In the genomic region with DNA sequence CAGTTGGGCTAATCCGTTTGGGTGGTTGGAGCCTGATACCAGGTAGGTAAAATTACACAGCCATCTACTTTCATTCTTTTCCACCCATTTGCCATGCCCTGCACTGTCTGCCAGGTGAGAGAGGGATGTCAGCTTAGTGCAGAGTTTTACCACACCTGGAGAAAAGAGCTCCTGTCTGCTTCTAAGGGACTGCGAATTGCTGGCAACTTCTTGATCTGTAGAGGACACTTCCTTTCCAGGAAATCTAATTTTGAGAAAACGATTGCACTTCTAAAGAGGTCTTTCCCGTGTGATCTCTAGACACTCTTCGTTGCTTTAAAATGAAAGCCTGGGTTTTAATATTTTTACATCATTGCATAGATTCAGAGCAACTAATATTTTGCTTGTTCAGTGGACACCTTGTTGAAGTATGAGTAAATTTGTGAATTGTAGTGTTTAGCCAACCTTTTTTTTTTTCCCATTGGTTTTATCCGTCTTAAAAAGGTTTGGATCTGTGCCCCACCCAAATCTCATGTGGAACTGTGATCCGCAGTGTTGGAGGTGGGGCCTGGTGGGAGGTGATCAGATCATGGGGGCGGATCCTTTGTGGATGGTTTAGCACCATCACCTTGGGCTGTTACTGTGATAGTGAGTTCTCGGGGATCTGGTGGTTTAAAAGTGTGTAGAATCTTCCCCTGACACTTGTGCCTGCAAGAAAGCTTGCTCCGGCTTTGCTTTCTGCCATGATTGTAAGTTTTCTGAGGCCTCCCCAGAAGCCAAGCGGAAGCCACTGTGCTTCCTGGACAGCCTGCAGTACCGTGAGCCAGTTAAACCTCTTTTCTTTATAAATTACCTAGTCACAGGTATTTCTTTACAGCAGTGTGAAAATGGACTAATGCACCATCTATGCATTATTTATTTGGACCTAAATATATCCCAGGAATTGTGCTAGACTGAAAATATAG, we compare ENCODE assay signal across 15 cellular contexts.
DNase-seq lines count a peak whose midpoint lies in the region; ATAC-seq and TF ChIP-seq lines count a peak whose summit lies in the region.
"Had no signal": no experiment of that assay in that cellular context is flagged by ENCODE, and none has a peak within 500 bp of the region (broad histone marks: within the 10 kb centered on the region; RNA-seq: fewer than 3 reads in every experiment).

No MANE protein-coding gene starts in this region.

- peak overlapping the region; percentile 76 for H3K4me3 Mint-ChIP-seq in CD4-positive, alpha-beta T cell
- peak overlapping the region; percentile 77 for H3K4me3 Mint-ChIP-seq in activated CD4-positive, alpha-beta memory T cell treated with anti-CD3 and anti-CD28 coated beads, Interleukin-2, amount 10 ng/mL, durations not matched to agents 7 days and 5 days
- no peak overlapping the region for H3K4me3 Mint-ChIP-seq in endodermal cell

- H3K79me2 ChIP-seq in DND-41 (ENCODE audit: insufficient read depth, low read length): peaks cover 72% of the 10 kb centered on the region

- CTCF ChIA-PET in CD4-positive, alpha-beta T cell (lab: Charles Lee): interaction anchor here (1.1 kb wide), 1 partner anchor 86 kb away, joined by 3 read pairs; no protein-coding TSS in a partner anchor
- CTCF ChIA-PET in activated CD4-positive, alpha-beta memory T cell treated with anti-CD3 and anti-CD28 coated beads, Interleukin-2, amount 10 ng/mL, durations not matched to agents 7 days and 5 days (lab: Charles Lee): interaction anchor here (0.6 kb wide), 1 partner anchor 101 kb away, joined by 3 read pairs; no protein-coding TSS in a partner anchor

- H3K9me3 Mint-ChIP-seq in CD4-positive, alpha-beta T cell: no peaks in the 10 kb centered on the region
- H3K9me3 Mint-ChIP-seq in activated CD4-positive, alpha-beta memory T cell treated with anti-CD3 and anti-CD28 coated beads, Interleukin-2, amount 10 ng/mL, durations not matched to agents 7 days and 5 days: no peaks in the 10 kb centered on the region
- no peaks in the 10 kb centered on the region for H3K9me3 Mint-ChIP-seq in endodermal cell

- H3K4me2 ChIP-seq in DND-41 (ENCODE audit: insufficient read depth, low read length): peak overlapping the region; percentile 74

- no peaks in the 10 kb centered on the region for H3K9me3 ChIP-seq in CD4-positive, alpha-beta T cell (ENCODE audit: control insufficient read depth, low read length)
- H3K9me3 ChIP-seq in DND-41 (ENCODE audit: insufficient read depth, low read length, severe bottlenecking) (no peaks in the 10 kb centered on the region), endodermal cell (ENCODE audit: control insufficient read depth, low read length) (no peaks in the 10 kb centered on the region)
- H3K9me3 ChIP-seq: ascending aorta had no signal

- H3K27me3 Mint-ChIP-seq in CD4-positive, alpha-beta T cell: no peaks in the 10 kb centered on the region
- H3K27me3 Mint-ChIP-seq in activated CD4-positive, alpha-beta memory T cell treated with anti-CD3 and anti-CD28 coated beads, Interleukin-2, amount 10 ng/mL, durations not matched to agents 7 days and 5 days: no peaks in the 10 kb centered on the region
- H3K27me3 Mint-ChIP-seq in endodermal cell (ENCODE audit: insufficient read depth): no peaks in the 10 kb centered on the region

- ATAC-seq in CD4-positive, alpha-beta T cell (ENCODE audit: poor library complexity): peak; percentile 32
- ATAC-seq in DND-41 (ENCODE audit: insufficient read depth, low read depth) (peak; percentile 78), HG03521 (IDR thresholded peaks at IDR 0.05; ENCODE audit: unreplicated experiment) (no peak)
- ATAC-seq: PC-3 had no signal

- no peaks in the 10 kb centered on the region for H3K36me3 ChIP-seq in DND-41 (ENCODE audit: insufficient read depth, low read length)
- H3K36me3 ChIP-seq in endodermal cell (ENCODE audit: control insufficient read depth, insufficient read depth, low read length): no peaks in the 10 kb centered on the region
- H3K36me3 ChIP-seq: ascending aorta had no signal

- DNase-seq in CD4-positive, alpha-beta T cell: no peak
- DNase-seq in DND-41 (peak; percentile 68), islet precursor cell (peak; percentile 43), OCI-M2 (lab: John Stamatoyannopoulos, UW; ENCODE audit: unreplicated experiment) (no peak), endodermal cell (no peak)
- DNase-seq in activated CD4-positive, alpha-beta memory T cell treated with anti-CD3 and anti-CD28 coated beads, Interleukin-2, amount 10 ng/mL, durations not matched to agents 7 days and 5 days: peak; percentile 61
- DNase-seq: NCI-H1694 treated with DMSO at 0.1 percent for 48 hours; NCI-H510A; PC-3; stimulated activated CD4-positive, alpha-beta T cell treated with anti-CD3 and anti-CD28 coated beads, Interleukin-15, amount 100 ng/mL, for 24 hours had no signal

- H3K36me3 Mint-ChIP-seq in CD4-positive, alpha-beta T cell (ENCODE audit: low read depth): no peaks in the 10 kb centered on the region
- peaks cover 15% of the 10 kb centered on the region for H3K36me3 Mint-ChIP-seq in activated CD4-positive, alpha-beta memory T cell treated with anti-CD3 and anti-CD28 coated beads, Interleukin-2, amount 10 ng/mL, durations not matched to agents 7 days and 5 days (ENCODE audit: low read depth)
- H3K36me3 Mint-ChIP-seq in endodermal cell (ENCODE audit: low read depth): no peaks in the 10 kb centered on the region

- no peaks in the 10 kb centered on the region for H4K20me1 ChIP-seq in DND-41 (ENCODE audit: insufficient read depth, low read length)

- H2AFZ ChIP-seq in DND-41 (ENCODE audit: low read depth, low read length): peak overlapping the region; percentile 45

- intact Hi-C loops in CD4-positive, alpha-beta T cell (cut with DNase I, micrococcal nuclease): loop anchor here in 1 of 2 experiments (1.0 kb wide), 1 partner anchor 8 kb away; no protein-coding TSS in a partner anchor

- TF ChIP-seq CTCF in CD4-positive, alpha-beta T cell (IDR thresholded peaks at IDR 0.05): no peak
- TF ChIP-seq CTCF in DND-41 (IDR thresholded peaks at IDR 0.05; ENCODE audit: borderline replicate concordance, extremely low read depth, low read length, poor library complexity, severe bottlenecking) (no peak), endodermal cell (conservative IDR thresholded peaks at IDR 0.05) (no peak)

- POLR2A ChIA-PET in CD4-positive, alpha-beta T cell (lab: Charles Lee): interaction anchor here (0.7 to 1.2 kb wide), 2 partner anchors 14 to 72 kb away, joined by 3 read pairs; no protein-coding TSS in a partner anchor
- POLR2A ChIA-PET in activated CD4-positive, alpha-beta memory T cell treated with anti-CD3 and anti-CD28 coated beads, Interleukin-2, amount 10 ng/mL, durations not matched to agents 7 days and 5 days (lab: Charles Lee): interaction anchor here (0.7 to 1.9 kb wide), 5 partner anchors 8 to 151 kb away, joined by 3 to 5 read pairs (median 3); no protein-coding TSS in a partner anchor

- WGBS in endodermal cell (ENCODE audit: insufficient coverage in 1 of 2, insufficient read length in 1 of 2), 2 experiments: 87 to 93% methylated on average over 6 to 12 of the region's 12 CpGs

- no peak overlapping the region for H3K27ac ChIP-seq in CD4-positive, alpha-beta T cell (ENCODE audit: low read depth, low read length)
- H3K27ac ChIP-seq in DND-41 (ENCODE audit: low read length): peak overlapping the region; percentile 86
- no peak overlapping the region for H3K27ac ChIP-seq in endodermal cell (ENCODE audit: low read depth, low read length)
- H3K27ac ChIP-seq: ascending aorta, C4-2B, coronary artery, VCaP had no signal

- H3K27ac Mint-ChIP-seq in CD4-positive, alpha-beta T cell: peak overlapping the region; percentile 77
- H3K27ac Mint-ChIP-seq in activated CD4-positive, alpha-beta memory T cell treated with anti-CD3 and anti-CD28 coated beads, Interleukin-2, amount 10 ng/mL, durations not matched to agents 7 days and 5 days: peak overlapping the region; percentile 96
- no peak overlapping the region for H3K27ac Mint-ChIP-seq in endodermal cell

- H3K27me3 ChIP-seq in CD4-positive, alpha-beta T cell (ENCODE audit: control insufficient read depth, insufficient read depth, low read length): no peaks in the 10 kb centered on the region
- H3K27me3 ChIP-seq in DND-41 (ENCODE audit: insufficient read depth, low read length, poor library complexity): no peaks in the 10 kb centered on the region
- no peaks in the 10 kb centered on the region for H3K27me3 ChIP-seq in endodermal cell (ENCODE audit: control insufficient read depth, insufficient read depth, low read length, poor library complexity, severe bottlenecking)
- H3K27me3 ChIP-seq: ascending aorta had no signal

- peaks cover 74% of the 10 kb centered on the region for H3K4me1 Mint-ChIP-seq in CD4-positive, alpha-beta T cell (ENCODE audit: low read depth)
- peaks cover 81% of the 10 kb centered on the region for H3K4me1 Mint-ChIP-seq in activated CD4-positive, alpha-beta memory T cell treated with anti-CD3 and anti-CD28 coated beads, Interleukin-2, amount 10 ng/mL, durations not matched to agents 7 days and 5 days
- H3K4me1 Mint-ChIP-seq in endodermal cell: peaks cover 11% of the 10 kb centered on the region

- H3K4me3 ChIP-seq in DND-41 (ENCODE audit: low read depth in 1 of 2, low read length in 2 of 2): peak overlapping the region; percentile 11 to 54; a peak in 3 of 4 replicates
- no peak overlapping the region for H3K4me3 ChIP-seq in endodermal cell (ENCODE audit: low read length)
- H3K4me3 ChIP-seq: ascending aorta, coronary artery had no signal

- H3K4me1 ChIP-seq in DND-41 (ENCODE audit: insufficient read depth, low read length) (peaks cover 92% of the 10 kb centered on the region), endodermal cell (ENCODE audit: control insufficient read depth, insufficient read depth, low read length) (no peaks in the 10 kb centered on the region)

- H3K9ac ChIP-seq in DND-41 (ENCODE audit: low read depth, low read length) (peak overlapping the region; percentile 50), endodermal cell (ENCODE audit: extremely low read depth, low read length, poor library complexity, severe bottlenecking) (no peak overlapping the region)

Comparison
In these comparisons a context has a peak if more than half of its experiments do, and no peak if none do; other contexts are left out.
1. DNase-seq: peak in DND-41 (single experiment), activated CD4-positive, alpha-beta memory T cell treated with anti-CD3 and anti-CD28 coated beads, Interleukin-2, amount 10 ng/mL, durations not matched to agents 7 days and 5 days (single experiment) and islet precursor cell (single experiment); none in CD4-positive, alpha-beta T cell (0 of 10), OCI-M2 (single experiment) and endodermal cell (single experiment).